In the genomic region with DNA sequence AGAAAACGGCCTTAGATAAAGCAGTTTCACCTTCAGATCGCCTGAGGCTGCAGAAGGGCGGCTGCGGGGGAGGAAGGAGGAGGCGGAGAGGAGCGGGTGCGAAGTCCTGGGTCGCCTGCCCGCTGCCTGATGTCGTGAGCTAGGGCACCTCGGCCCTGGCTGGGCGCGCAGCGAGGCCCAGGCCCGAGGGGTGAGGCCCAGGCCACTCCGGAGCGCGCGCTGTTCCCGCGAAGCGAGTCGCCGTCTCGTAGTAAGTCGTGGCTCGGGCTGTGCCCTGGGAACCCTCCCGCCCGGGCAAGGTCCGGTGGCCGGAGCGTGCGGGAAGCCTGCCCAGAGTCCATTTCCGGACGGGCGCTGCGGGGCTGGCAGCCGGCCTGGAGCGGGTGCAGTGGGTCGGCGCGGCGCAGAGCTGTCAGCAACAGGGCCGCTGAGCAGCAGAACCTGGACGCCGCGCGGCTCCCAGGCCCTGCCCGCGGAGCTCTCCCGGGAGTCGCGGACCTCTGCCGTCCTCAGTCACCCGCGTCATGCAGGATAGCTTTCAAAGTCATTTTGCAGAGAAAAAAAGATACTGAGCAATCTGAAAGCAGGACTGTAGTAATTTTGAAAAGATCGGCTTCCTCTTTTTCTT, we compare ENCODE assay signal across 8 cellular contexts. TPM values are rescaled to one million over a fixed set of nuclear protein-coding genes. Genes with fewer than 3 reads are reported as not detected.
DNase-seq lines count a peak whose midpoint lies in the region; ATAC-seq and TF ChIP-seq lines count a peak whose summit lies in the region.

No MANE protein-coding gene starts in this region.

- H3K18ac ChIP-seq in trophoblast cell (ENCODE audit: low read length), result peak overlapping the region; percentile 42

- CTCF ChIA-PET in activated CD4-positive, alpha-beta T cell treated with anti-CD3 and anti-CD28 coated beads for 36 hours (lab: Charles Lee), result interaction anchor here (0.7 to 1.5 kb wide), 10 partner anchors 10 to 147 kb away, joined by 3 to 6 read pairs (median 4); no protein-coding TSS in a partner anchor
- CTCF ChIA-PET in PC-3 (lab: Charles Lee), result no interaction called here

- H3K9me3 Mint-ChIP-seq in activated CD4-positive, alpha-beta T cell treated with anti-CD3 and anti-CD28 coated beads for 36 hours (ENCODE audit: low read depth), result peaks cover 3% of the 10 kb centered on the region

- peak overlapping the region; percentile 70 for H3K4me3 ChIP-seq in PC-3 (ENCODE audit: low read length)
- peak overlapping the region; percentile 81 for H3K4me3 ChIP-seq in trophoblast cell (ENCODE audit: low read depth, low read length)

- H3K79me2 ChIP-seq in PC-3 (ENCODE audit: low read length), result peaks cover 40% of the 10 kb centered on the region
- H3K79me2 ChIP-seq in trophoblast cell (ENCODE audit: control insufficient read depth, insufficient read depth, low read length, poor library complexity), result peaks cover 6% of the 10 kb centered on the region

- WGBS in trophoblast cell (ENCODE audit: extremely low coverage, insufficient coverage, insufficient read length), result no CpG with 5 or more reads among the region's 57 CpGs

- peak overlapping the region; percentile 71 for H3K27ac Mint-ChIP-seq in activated CD4-positive, alpha-beta T cell treated with anti-CD3 and anti-CD28 coated beads for 36 hours

- peaks cover 3% of the 10 kb centered on the region for H3K36me3 Mint-ChIP-seq in activated CD4-positive, alpha-beta T cell treated with anti-CD3 and anti-CD28 coated beads for 36 hours (ENCODE audit: low read depth)

- peak overlapping the region; percentile 5 for H2BK12ac ChIP-seq in trophoblast cell (ENCODE audit: low read length)

- H2BK5ac ChIP-seq in trophoblast cell (ENCODE audit: low read depth, low read length, poor library complexity), result no peak overlapping the region

- no peaks in the 10 kb centered on the region for H3K9me2 ChIP-seq in PC-3 (replicated peaks; ENCODE audit: low read length)

- intact Hi-C loops in activated CD4-positive, alpha-beta T cell treated with anti-CD3 and anti-CD28 coated beads for 36 hours (cut with DNase I, micrococcal nuclease), result loop anchor here (1.0 to 5.0 kb wide), 4 partner anchors 26 to 94 kb away; no protein-coding TSS in a partner anchor
- intact Hi-C loops in PC-3 (cut with micrococcal nuclease), result loop anchor here (1.0 kb wide), 1 partner anchor 11 kb away; no protein-coding TSS in a partner anchor
- intact Hi-C loops in left ventricle myocardium superior (cut with micrococcal nuclease), result no loop called here

- peak overlapping the region; percentile 84 for H4K91ac ChIP-seq in trophoblast cell (ENCODE audit: low read depth, low read length)

- H2BK120ac ChIP-seq in trophoblast cell (ENCODE audit: insufficient read depth, low read length, poor library complexity), result peak overlapping the region; percentile 39

- no peak overlapping the region for H3K23ac ChIP-seq in trophoblast cell (ENCODE audit: low read length)

- H3K9me3 ChIP-seq in PC-3 (ENCODE audit: low read length) (no peaks in the 10 kb centered on the region), trophoblast cell (ENCODE audit: insufficient read depth, low read depth, low read length) (no peaks in the 10 kb centered on the region)

- H2AFZ ChIP-seq in PC-3 (ENCODE audit: low read length) (peak overlapping the region; percentile 65), trophoblast cell (ENCODE audit: insufficient read depth, low read length, poor library complexity) (peak overlapping the region; percentile 88)

- DNase-seq in activated CD4-positive, alpha-beta T cell treated with anti-CD3 and anti-CD28 coated beads for 36 hours, result peak; percentile 43
- DNase-seq in activated CD4-positive, alpha-beta T cell treated with anti-CD3 and anti-CD28 coated beads for 1 hour, result no peak
- DNase-seq in PC-3 (peak; percentile 28), left ventricle myocardium superior (peak; percentile 76), trophoblast cell (peak; percentile 35 to 58), amniotic stem cell (lab: John Stamatoyannopoulos, UW) (no peak)

- peak overlapping the region; percentile 94 for H3K14ac ChIP-seq in trophoblast cell (ENCODE audit: low read length)

- peaks cover 38% of the 10 kb centered on the region for H3K4me1 ChIP-seq in PC-3 (ENCODE audit: insufficient read depth, low read length)
- H3K4me1 ChIP-seq in trophoblast cell (ENCODE audit: control insufficient read depth in 1 of 2, insufficient read depth in 2 of 2, low read length in 2 of 2), result peaks cover 8% of the 10 kb centered on the region in 2 experiments

- H2AK5ac ChIP-seq in trophoblast cell (ENCODE audit: low read length), result no peak overlapping the region

- H3K27me3 Mint-ChIP-seq in activated CD4-positive, alpha-beta T cell treated with anti-CD3 and anti-CD28 coated beads for 36 hours, result peaks cover 6% of the 10 kb centered on the region

- no peaks in the 10 kb centered on the region for H3F3A ChIP-seq in PC-3 (ENCODE audit: low read length, unreplicated experiment)

- H3K4me3 Mint-ChIP-seq in activated CD4-positive, alpha-beta T cell treated with anti-CD3 and anti-CD28 coated beads for 36 hours, result peak overlapping the region; percentile 76

- H3K27ac ChIP-seq in PC-3 (ENCODE audit: low read length) (peak overlapping the region; percentile 80), angular gyrus (ENCODE audit: low read depth, low read length) (peak overlapping the region; percentile 86), trophoblast cell (ENCODE audit: low read depth, low read length) (peak overlapping the region; percentile 74)

- ATAC-seq in activated CD4-positive, alpha-beta T cell treated with anti-CD3 and anti-CD28 coated beads for 36 hours, result peak; percentile 28
- ATAC-seq in HG02970 (IDR thresholded peaks at IDR 0.05; ENCODE audit: low FRiP score, unreplicated experiment) (peak; percentile 49), PC-3 (peak; percentile 45), left ventricle myocardium superior (peak; percentile 91)

- H3K36me3 ChIP-seq in PC-3 (ENCODE audit: low read depth, low read length) (no peaks in the 10 kb centered on the region), trophoblast cell (ENCODE audit: control insufficient read depth in 1 of 2, insufficient read depth in 2 of 2, low read length in 2 of 2) (no peaks in the 10 kb centered on the region)

- peak overlapping the region; percentile 64 for H4K8ac ChIP-seq in trophoblast cell (ENCODE audit: low read depth, low read length)

- BruUV-seq in PC-3 (replicated peaks; lab: Mats Ljungman, UMichigan), result TSS peak; percentile 52

- peaks cover 10% of the 10 kb centered on the region for H3K79me1 ChIP-seq in trophoblast cell (ENCODE audit: low read length)

- TF ChIP-seq CTCF in PC-3 (conservative IDR thresholded peaks at IDR 0.05; ENCODE audit: low read depth, low read length), result no peak

- peak overlapping the region; percentile 6 for H3K4ac ChIP-seq in trophoblast cell (ENCODE audit: low read depth, low read length)

- peak overlapping the region; percentile 74 for H3K9ac ChIP-seq in PC-3 (ENCODE audit: low read length)
- H3K9ac ChIP-seq in trophoblast cell (ENCODE audit: low read length), result peak overlapping the region; percentile 72

- peaks cover 32% of the 10 kb centered on the region for H3K4me1 Mint-ChIP-seq in activated CD4-positive, alpha-beta T cell treated with anti-CD3 and anti-CD28 coated beads for 36 hours

- H4K12ac ChIP-seq in trophoblast cell (ENCODE audit: low read depth, low read length), result peak overlapping the region; percentile 74

- H3K27me3 ChIP-seq in PC-3 (ENCODE audit: low read length) (no peaks in the 10 kb centered on the region), trophoblast cell (ENCODE audit: insufficient read depth, low read length) (no peaks in the 10 kb centered on the region)

- POLR2A ChIA-PET in activated CD4-positive, alpha-beta T cell treated with anti-CD3 and anti-CD28 coated beads for 36 hours (lab: Charles Lee), result interaction anchor here (0.5 kb wide), 1 partner anchor 59 kb away, joined by 5 read pairs; no protein-coding TSS in a partner anchor
- POLR2A ChIA-PET in PC-3 (lab: Charles Lee; ENCODE audit: unreplicated experiment), result interaction anchor here (1.1 kb wide), 1 partner anchor 92 kb away, joined by 7 read pairs; no protein-coding TSS in a partner anchor

- peaks cover 13% of the 10 kb centered on the region; the same call in 1 of the 2 replicates for H4K20me1 ChIP-seq in PC-3 (ENCODE audit: low read length)

- peak overlapping the region; percentile 84 for H3K4me2 ChIP-seq in PC-3 (ENCODE audit: low read length)
- H3K4me2 ChIP-seq in trophoblast cell (ENCODE audit: low read length), result peak overlapping the region; percentile 97

RNA-seq across cellular contexts. Expression of gene TRIM2, which starts 18.7 kb away (rescaled TPM):
- 1 to 10 TPM; 1.0 to 1.6 TPM for total RNA-seq in activated CD4-positive, alpha-beta T cell treated with anti-CD3 and anti-CD28 coated beads for 36 hours
- total RNA-seq in PC-3 (2014; rRNA removed), result 18.9 and 20.2 TPM in 2 replicates
- total RNA-seq in left ventricle myocardium superior, result 18.6 TPM
- 3.4 and 4.1 TPM in 2 replicates for polyA plus RNA-seq in trophoblast cell (2013)

Comparison
In these comparisons a context has a peak if more than half of its experiments do, and no peak if none do; other contexts are left out.
1. DNase-seq: peak in activated CD4-positive, alpha-beta T cell treated with anti-CD3 and anti-CD28 coated beads for 36 hours (single experiment), PC-3 (single experiment), left ventricle myocardium superior (single experiment) and trophoblast cell (2 of 2); none in activated CD4-positive, alpha-beta T cell treated with anti-CD3 and anti-CD28 coated beads for 1 hour (single experiment) and amniotic stem cell (single experiment).
2. ATAC-seq: peak in every context shown above with its lines; median percentile 91 in left ventricle myocardium superior; 49 in HG02970; 45 in PC-3; 28 in activated CD4-positive, alpha-beta T cell treated with anti-CD3 and anti-CD28 coated beads for 36 hours.
3. Peak in every context shown above with its lines, with median percentiles within 50 percentile points of each other: H3K27ac ChIP-seq.